ENCODE assay signal across 20 cellular contexts in genomic region chr2:11774600-11774999, GRCh38. TPM values are rescaled to one million over a fixed set of nuclear protein-coding genes. Genes with fewer than 3 reads are reported as not detected.
DNase-seq lines count a peak whose midpoint lies in the region; ATAC-seq and TF ChIP-seq lines count a peak whose summit lies in the region.
"Had no signal": no experiment of that assay in that cellular context is flagged by ENCODE, and none has a peak within 500 bp of the region (broad histone marks: within the 10 kb centered on the region; RNA-seq: fewer than 3 reads in every experiment).

No MANE protein-coding gene starts in this region.

- no peak for ATAC-seq in stimulated activated naive CD8-positive, alpha-beta T cell treated with anti-CD3 and anti-CD28 coated beads, Interleukin-15, Interleukin-2, amounts not matched to agents 100 U/mL and 50 U/mL, for 24 hours
- ATAC-seq in T-cell (replicated peaks in 1 of 4): no peak
- no peak for ATAC-seq in HG03108 (IDR thresholded peaks at IDR 0.05; ENCODE audit: unreplicated experiment)
- ATAC-seq: HepG2, mucosa of descending colon had no signal

- H3K4me3 Mint-ChIP-seq in stimulated activated naive CD8-positive, alpha-beta T cell treated with anti-CD3 and anti-CD28 coated beads, Interleukin-15, Interleukin-2, amounts not matched to agents 100 ng/mL and 50 ng/mL, for 24 hours: no peak overlapping the region
- peak overlapping the region in 1 of 3 donors; percentile 53 for H3K4me3 Mint-ChIP-seq in T-cell

- H3K27me3 Mint-ChIP-seq in stimulated activated naive CD8-positive, alpha-beta T cell treated with anti-CD3 and anti-CD28 coated beads, Interleukin-15, Interleukin-2, amounts not matched to agents 100 ng/mL and 50 ng/mL, for 24 hours: no peaks in the 10 kb centered on the region
- no peaks in the 10 kb centered on the region for H3K27me3 Mint-ChIP-seq in T-cell

- H3K79me2 ChIP-seq in fibroblast of lung (ENCODE audit: control insufficient read depth, insufficient read depth, low read length): peaks cover 10% of the 10 kb centered on the region

- H3K9ac ChIP-seq in fibroblast of lung (ENCODE audit: insufficient read depth, low read length): no peak overlapping the region

- H3K36me3 ChIP-seq in fibroblast of lung (ENCODE audit: control insufficient read depth, insufficient read depth, low read length): peaks cover 28% of the 10 kb centered on the region

- CTCF ChIA-PET in T-cell (lab: Charles Lee): interaction anchor here (0.6 to 2.9 kb wide), 10 partner anchors 9 to 87 kb away, joined by 3 to 16 read pairs (median 5); partner anchors contain the start of gene LPIN1 (in 1 of the 2)

- H3K9me3 ChIP-seq in fibroblast of lung (ENCODE audit: control insufficient read depth, insufficient read depth, low read depth, low read length): no peaks in the 10 kb centered on the region
- H3K9me3 ChIP-seq: BE2C, mucosa of descending colon, SJCRH30 had no signal

- no peak for TF ChIP-seq CTCF in fibroblast of lung (conservative IDR thresholded peaks at IDR 0.05 in 1 of 2, IDR thresholded peaks at IDR 0.05 in 1 of 2; ENCODE audit: low read depth in 1 of 2, low read length in 2 of 2)

- no peaks in the 10 kb centered on the region for H3K27me3 ChIP-seq in fibroblast of lung (ENCODE audit: control insufficient read depth, insufficient read depth, low read length)
- H3K27me3 ChIP-seq: BE2C, SJCRH30 had no signal

- H3K4me3 ChIP-seq in fibroblast of lung (replicated peaks in 1 of 4; ENCODE audit: control extremely low read depth in 1 of 4, insufficient read depth in 1 of 4, low read depth in 3 of 4, low read length in 4 of 4): no peak overlapping the region
- H3K4me3 ChIP-seq: mucosa of descending colon, SJCRH30 had no signal

- no peak overlapping the region for H3K4me2 ChIP-seq in fibroblast of lung (ENCODE audit: extremely low read depth, insufficient read depth, low read length)

- H3K4me1 Mint-ChIP-seq in stimulated activated naive CD8-positive, alpha-beta T cell treated with anti-CD3 and anti-CD28 coated beads, Interleukin-15, Interleukin-2, amounts not matched to agents 100 ng/mL and 50 ng/mL, for 24 hours (ENCODE audit: low read depth): peaks cover 48% of the 10 kb centered on the region
- H3K4me1 Mint-ChIP-seq in T-cell: peaks cover 48 to 57% (median 50%) of the 10 kb centered on the region in 3 donors

- no peaks in the 10 kb centered on the region for H3K9me3 Mint-ChIP-seq in stimulated activated naive CD8-positive, alpha-beta T cell treated with anti-CD3 and anti-CD28 coated beads, Interleukin-15, Interleukin-2, amounts not matched to agents 100 ng/mL and 50 ng/mL, for 24 hours
- H3K9me3 Mint-ChIP-seq in T-cell: no peaks in the 10 kb centered on the region

- no peak overlapping the region for H2AFZ ChIP-seq in fibroblast of lung (ENCODE audit: low read length)

- H3K27ac Mint-ChIP-seq in stimulated activated naive CD8-positive, alpha-beta T cell treated with anti-CD3 and anti-CD28 coated beads, Interleukin-15, Interleukin-2, amounts not matched to agents 100 ng/mL and 50 ng/mL, for 24 hours: peak overlapping the region; percentile 92
- peak overlapping the region; percentile 86 to 92 for H3K27ac Mint-ChIP-seq in T-cell

- peak overlapping the region; percentile 31 for H3K27ac ChIP-seq in fibroblast of lung (ENCODE audit: insufficient read depth, low read length)
- H3K27ac ChIP-seq: SJCRH30 had no signal

- no peak for DNase-seq in stimulated activated naive CD8-positive, alpha-beta T cell treated with anti-CD3 and anti-CD28 coated beads, Interleukin-15, Interleukin-2, amounts not matched to agents 100 U/mL and 50 U/mL, for 24 hours
- DNase-seq in T-cell (no peak), fibroblast of lung (ENCODE audit: low read depth in 2 of 2) (no peak), HPDE6-E6E7 (ENCODE audit: extremely low spot score) (no peak)
- no peak for DNase-seq in stimulated activated naive CD4-positive, alpha-beta T cell (lab: John Stamatoyannopoulos, UW)
- DNase-seq: activated CD4-positive, alpha-beta T cell treated with anti-CD3 and anti-CD28 coated beads, Interleukin-2, amount 50 U/mL, for 48 hours; BE2C; effector memory CD4-positive, alpha-beta T cell; hypothalamus; kidney glomerular epithelial cell; mucosa of descending colon; NCI-H2081; NCI-H524; stimulated activated CD4-positive, alpha-beta T cell treated with anti-CD3 and anti-CD28 coated beads, Interleukin-4, amount 100 ng/mL, for 24 hours; stimulated activated CD8-positive, alpha-beta memory T cell treated with anti-CD3 and anti-CD28 coated beads, Interleukin-4, amount 100 ng/mL, for 48 hours; trophoblast cell had no signal

- peaks cover 5% of the 10 kb centered on the region for H3K4me1 ChIP-seq in fibroblast of lung (ENCODE audit: control insufficient read depth, extremely low read depth, insufficient read depth, low read length)

- POLR2A ChIA-PET in T-cell (lab: Charles Lee): interaction anchor here (0.6 to 1.6 kb wide), 8 partner anchors 8 to 1937 kb away, joined by 3 to 16 read pairs (median 6); partner anchors contain the start of gene LPIN1 (in 1 of the 2)

- H3K36me3 Mint-ChIP-seq in stimulated activated naive CD8-positive, alpha-beta T cell treated with anti-CD3 and anti-CD28 coated beads, Interleukin-15, Interleukin-2, amounts not matched to agents 100 ng/mL and 50 ng/mL, for 24 hours (ENCODE audit: low read depth): peaks cover 60% of the 10 kb centered on the region
- peaks cover 51% of the 10 kb centered on the region for H3K36me3 Mint-ChIP-seq in T-cell

- H4K20me1 ChIP-seq in fibroblast of lung (ENCODE audit: control insufficient read depth, extremely low read depth, insufficient read depth, low read length): no peaks in the 10 kb centered on the region

RNA-seq across cellular contexts. Expression of gene LPIN1, which starts 28.2 kb away (rescaled TPM):
- total RNA-seq in T-cell (100 to 1,000 TPM in 2 of 5 donors, 10 to 100 TPM in 3; 67.1 to 102 (median 88.0) TPM), fibroblast of lung (149 and 205 TPM in 2 replicates)
- polyA plus RNA-seq in fibroblast of lung: 87.8 and 97.4 TPM in 2 replicates
- 48.3 and 50.4 TPM in 2 replicates for polyA plus RNA-seq in fibroblast of lung (2012)
- polyA minus RNA-seq in fibroblast of lung (ENCODE audit: low replicate concordance): 35.1 and 63.6 TPM in 2 replicates
